30 cellular contexts compared by ENCODE assay signal in the genomic region with DNA sequence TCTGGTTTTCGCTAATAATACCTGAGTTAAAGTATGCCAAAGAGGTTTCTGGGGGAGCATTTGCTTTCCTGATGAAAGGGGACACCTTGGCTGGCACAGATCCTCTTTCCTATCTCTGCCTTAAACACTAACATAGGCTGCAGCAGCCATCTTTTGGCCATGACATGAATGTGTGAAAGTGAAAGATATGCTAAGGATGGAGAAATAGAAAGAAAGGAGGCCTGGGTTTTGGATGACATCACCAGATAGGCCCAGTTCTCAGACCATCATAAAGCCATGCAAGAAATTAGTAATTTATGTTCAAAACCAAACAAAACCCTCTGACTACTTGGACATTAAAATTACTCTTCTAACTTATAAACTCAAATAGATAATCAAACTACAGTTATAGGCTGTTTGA.
DNase-seq lines count a peak whose midpoint lies in the region; ATAC-seq and TF ChIP-seq lines count a peak whose summit lies in the region.
"Had no signal": no experiment of that assay in that cellular context is flagged by ENCODE, and none has a peak within 500 bp of the region (broad histone marks: within the 10 kb centered on the region; RNA-seq: fewer than 3 reads in every experiment).

No MANE protein-coding gene starts in this region.

- H3K9me3 ChIP-seq in mammary epithelial cell (replicated peaks; ENCODE audit: insufficient read depth, low read length) = no peaks in the 10 kb centered on the region
- H3K9me3 ChIP-seq: body of pancreas, gastrocnemius medialis, MG63, pancreas had no signal

- no peaks in the 10 kb centered on the region for H3K27me3 Mint-ChIP-seq in MCF 10A (ENCODE audit: insufficient read depth, unreplicated experiment)
- H3K27me3 Mint-ChIP-seq: type B pancreatic cell had no signal

- H3K27ac ChIP-seq in mammary epithelial cell (ENCODE audit: insufficient read depth, low read depth, low read length) = no peak overlapping the region
- H3K27ac ChIP-seq: body of pancreas, gastrocnemius medialis, GM23248, hepatocyte, pancreas had no signal

- H3K9me3 Mint-ChIP-seq in MCF 10A (ENCODE audit: unreplicated experiment) = no peaks in the 10 kb centered on the region
- H3K9me3 Mint-ChIP-seq in stimulated activated effector memory CD8-positive, alpha-beta T cell treated with anti-CD3 and anti-CD28 coated beads, Interleukin-12 subunit alpha, Interleukin-12 subunit beta, amount 100 ng/mL, for 72 hours = no peaks in the 10 kb centered on the region

- no peak for DNase-seq in mammary epithelial cell
- DNase-seq in MCF 10A (ENCODE audit: unreplicated experiment) = no peak
- no peak for DNase-seq in stimulated activated effector memory CD8-positive, alpha-beta T cell treated with anti-CD3 and anti-CD28 coated beads, Interleukin-12 subunit alpha, Interleukin-12 subunit beta, amount 100 ng/mL, for 72 hours (ENCODE audit: low spot score in 2 of 2)
- no peak for DNase-seq in NCI-H128 (lab: John Stamatoyannopoulos, UW; ENCODE audit: unreplicated experiment)
- DNase-seq in AML-193 (lab: John Stamatoyannopoulos, UW) = no peak
- DNase-seq: activated CD4-positive, alpha-beta T cell treated with anti-CD3 and anti-CD28 coated beads, Interleukin-2, amount 50 U/mL, for 48 hours; activated gamma-delta T cell; body of pancreas; C1 segment of cervical spinal cord; dermis blood vessel endothelial cell; DMS79 treated with DMSO at 0.1 percent for 48 hours; gastrocnemius medialis; GM23248; KBM-7; left cardiac atrium; MG63; NCI-H1105 treated with DMSO at 0.1 percent for 48 hours; NCI-H2029 treated with DMSO at 0.1 percent for 48 hours; NCI-H226; NCI-H69; pancreas; stimulated activated CD4-positive, alpha-beta T cell treated with anti-CD3 and anti-CD28 coated beads, Interleukin-2, amount 100 ng/mL, for 24 hours; SW 1271; T1000 had no signal

- H3K4me3 ChIP-seq in mammary epithelial cell (replicated peaks in 1 of 3; ENCODE audit: insufficient read depth in 1 of 3, low read depth in 2 of 3, low read length in 3 of 3) = no peak overlapping the region
- H3K4me3 ChIP-seq: body of pancreas, gastrocnemius medialis, GM23248, hepatocyte, MG63, pancreas had no signal

- no peak overlapping the region for H3K4me2 ChIP-seq in mammary epithelial cell (ENCODE audit: insufficient read depth, low read depth, low read length)
- H3K4me2 ChIP-seq: hepatocyte had no signal

- H3K36me3 ChIP-seq in mammary epithelial cell (ENCODE audit: insufficient read depth, low read length) = no peaks in the 10 kb centered on the region
- H3K36me3 ChIP-seq: gastrocnemius medialis, MG63, pancreas had no signal

- no peaks in the 10 kb centered on the region for H3K4me1 Mint-ChIP-seq in MCF 10A (ENCODE audit: insufficient read depth, unreplicated experiment)
- H3K4me1 Mint-ChIP-seq in stimulated activated effector memory CD8-positive, alpha-beta T cell treated with anti-CD3 and anti-CD28 coated beads, Interleukin-12 subunit alpha, Interleukin-12 subunit beta, amount 100 ng/mL, for 72 hours = peaks cover 2% of the 10 kb centered on the region

- in situ Hi-C loops in mammary epithelial cell (cut with MboI; ENCODE audit: low sequenced_read_pairs in 2 of 2) = loop anchor here (25.0 kb wide), 1 partner anchor 752 kb away; no protein-coding TSS in a partner anchor

- CTCF ChIA-PET in mammary epithelial cell (lab: Charles Lee; ENCODE audit: low non-redundant PET) (no interaction called here), MCF 10A (lab: Yijun Ruan, JAX) (interaction anchor here (1.4 kb wide), 1 partner anchor 8 kb away, joined by 3 read pairs; no protein-coding TSS in a partner anchor)

- peak; percentile 68 for ATAC-seq in GM18870 (IDR thresholded peaks at IDR 0.05; ENCODE audit: unreplicated experiment)
- ATAC-seq in HG02938 (IDR thresholded peaks at IDR 0.05; ENCODE audit: unreplicated experiment) = peak; percentile 68
- ATAC-seq in stimulated activated effector memory CD8-positive, alpha-beta T cell treated with anti-CD3 and anti-CD28 coated beads, Interleukin-12 subunit alpha, Interleukin-12 subunit beta, amount 100 ng/mL, for 72 hours = peak; percentile 72
- ATAC-seq: body of pancreas, gastrocnemius medialis, left cardiac atrium, pancreas, WTC11 had no signal

- no peak overlapping the region for H3K4me3 Mint-ChIP-seq in MCF 10A (ENCODE audit: unreplicated experiment)
- H3K4me3 Mint-ChIP-seq in stimulated activated effector memory CD8-positive, alpha-beta T cell treated with anti-CD3 and anti-CD28 coated beads, Interleukin-12 subunit alpha, Interleukin-12 subunit beta, amount 100 ng/mL, for 72 hours = no peak overlapping the region
- H3K4me3 Mint-ChIP-seq: neural crest cell, type B pancreatic cell, WTC11 had no signal

- BruUV-seq in mammary epithelial cell (replicated peaks; lab: Mats Ljungman, UMichigan) (no TSS peak), MCF 10A (replicated peaks; lab: Mats Ljungman, UMichigan) (no TSS peak)

- H3K79me2 ChIP-seq in mammary epithelial cell (ENCODE audit: insufficient read depth, low read length) = no peaks in the 10 kb centered on the region
- H3K79me2 ChIP-seq: hepatocyte had no signal

- H3K27me3 ChIP-seq in mammary epithelial cell (ENCODE audit: insufficient read depth, low read length) = no peaks in the 10 kb centered on the region
- H3K27me3 ChIP-seq: body of pancreas, gastrocnemius medialis, hepatocyte, MG63, pancreas had no signal

- no peak overlapping the region for H3K9ac ChIP-seq in mammary epithelial cell (ENCODE audit: insufficient read depth, low read length)
- H3K9ac ChIP-seq: GM23248 had no signal

- POLR2A ChIA-PET in MCF 10A (lab: Yijun Ruan, JAX) = interaction anchor here (0.8 kb wide), 1 partner anchor 7 kb away, joined by 3 read pairs; no protein-coding TSS in a partner anchor

- dilution Hi-C loops in mammary epithelial cell (cut with HindIII; ENCODE audit: low sequenced_read_pairs) = no loop called here

- no peaks in the 10 kb centered on the region for H3K4me1 ChIP-seq in mammary epithelial cell (ENCODE audit: insufficient read depth, low read length)
- H3K4me1 ChIP-seq: gastrocnemius medialis, pancreas had no signal

- 67% methylated on average over 1 of the region's 1 CpG for WGBS in mammary epithelial cell (ENCODE audit: low coverage, missing lambda C conversion rate)

- no peak overlapping the region for H3K27ac Mint-ChIP-seq in MCF 10A (ENCODE audit: low read depth, unreplicated experiment)
- H3K27ac Mint-ChIP-seq in stimulated activated effector memory CD8-positive, alpha-beta T cell treated with anti-CD3 and anti-CD28 coated beads, Interleukin-12 subunit alpha, Interleukin-12 subunit beta, amount 100 ng/mL, for 72 hours = no peak overlapping the region
- H3K27ac Mint-ChIP-seq: type B pancreatic cell, WTC11 had no signal

- intact Hi-C loops in mammary epithelial cell (cut with micrococcal nuclease) (no loop called here), MCF 10A (cut with micrococcal nuclease) (no loop called here)

- no peaks in the 10 kb centered on the region for H4K20me1 ChIP-seq in mammary epithelial cell (ENCODE audit: insufficient read depth, low read length)

- no peak for TF ChIP-seq CTCF in mammary epithelial cell (conservative IDR thresholded peaks at IDR 0.05 in 1 of 2, IDR thresholded peaks at IDR 0.05 in 1 of 2; ENCODE audit: extremely low read depth in 1 of 2, insufficient read depth in 1 of 2, low read depth in 1 of 2, low read length in 2 of 2)
- TF ChIP-seq CTCF in MCF 10A (IDR thresholded peaks at IDR 0.05; ENCODE audit: unreplicated experiment) = no peak

- H3K36me3 Mint-ChIP-seq in MCF 10A (ENCODE audit: insufficient read depth, unreplicated experiment) = peaks cover 8% of the 10 kb centered on the region
- H3K36me3 Mint-ChIP-seq in stimulated activated effector memory CD8-positive, alpha-beta T cell treated with anti-CD3 and anti-CD28 coated beads, Interleukin-12 subunit alpha, Interleukin-12 subunit beta, amount 100 ng/mL, for 72 hours = no peaks in the 10 kb centered on the region

- peak overlapping the region; percentile 20 for H2AFZ ChIP-seq in mammary epithelial cell (ENCODE audit: low read depth, low read length)
- H2AFZ ChIP-seq: GM23248, hepatocyte had no signal
